ENCODE assay signal across 24 cellular contexts in the genomic region with DNA sequence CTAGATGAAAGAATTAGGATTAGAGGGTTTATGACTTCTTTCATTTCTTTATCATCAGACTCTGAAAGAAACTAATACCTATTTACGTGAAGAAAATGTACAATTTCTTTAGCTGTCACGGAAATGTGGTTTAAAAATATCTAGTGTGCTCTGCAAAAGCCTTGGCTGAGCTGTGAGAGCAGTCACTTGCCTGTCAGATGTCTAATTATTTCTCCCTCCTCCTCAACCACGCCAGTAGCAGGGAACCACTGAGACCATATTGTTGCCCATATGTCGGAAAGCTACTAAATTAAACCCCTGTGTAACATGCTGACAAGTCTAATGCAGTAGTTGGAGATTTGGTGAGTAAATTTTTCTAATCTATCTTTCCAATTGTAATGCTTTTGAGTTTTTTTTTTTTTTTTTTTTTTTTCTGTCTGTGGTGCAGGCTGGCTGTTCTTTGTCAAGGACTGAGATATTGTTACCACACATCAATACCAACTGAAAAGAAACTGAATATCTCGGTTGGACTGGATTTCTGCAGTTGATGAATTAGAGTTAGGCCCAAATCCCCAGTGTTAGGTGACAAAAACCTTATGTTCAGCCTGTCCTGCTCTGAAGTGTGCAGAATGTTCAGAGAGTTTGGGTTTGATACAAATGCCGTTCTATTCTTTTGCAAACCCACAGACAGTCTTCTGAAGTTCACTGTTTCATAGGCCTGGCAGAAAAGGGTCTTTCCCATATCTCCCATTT.
"Had no signal": no experiment of that assay in that cellular context is flagged by ENCODE, and none has a peak within 500 bp of the region (broad histone marks: within the 10 kb centered on the region; RNA-seq: fewer than 3 reads in every experiment).

No MANE protein-coding gene starts in this region.

- H3K4me1 ChIP-seq: heart right ventricle, right lobe of liver, thyroid gland, upper lobe of left lung, vagina had no signal

- DNase-seq: activated CD4-positive, alpha-beta T cell treated with anti-CD3 and anti-CD28 coated beads, Interleukin-2, amount 10 ng/mL, durations not matched to agents 24 days and 14 days; activated CD4-positive, CD25-positive, alpha-beta regulatory T cell treated with anti-CD3 and anti-CD28 coated beads, Interleukin-2, amount 50 U/mL, for 72 hours; activated CD8-positive, alpha-beta T cell treated with anti-CD3 and anti-CD28 coated beads for 36 hours; activated naive CD4-positive, alpha-beta T cell treated with Interleukin-2 at 50 U/mL for 16 hours; activated T-cell treated with anti-CD3 and anti-CD28 coated beads, Interleukin-2, amount 50 U/mL, for 48 hours; cortex of kidney; effector memory CD8-positive, alpha-beta T cell; erythroblast; foreskin fibroblast; heart right ventricle; left ventricle myocardium superior; mucosa of descending colon; ovary; right lobe of liver; stimulated activated CD4-positive, alpha-beta T cell treated with anti-CD3 and anti-CD28 coated beads, Interleukin-1b, Interleukin-23, amount 100 ng/mL, for 48 hours; stimulated activated CD4-positive, alpha-beta T cell treated with anti-CD3 and anti-CD28 coated beads, Interleukin-4, amount 100 ng/mL, for 4 hours; stimulated activated CD8-positive, alpha-beta memory T cell treated with anti-CD3 and anti-CD28 coated beads, Interleukin-4, amount 100 ng/mL, for 48 hours; stimulated activated naive CD8-positive, alpha-beta T cell treated with anti-CD3 and anti-CD28 coated beads, Interleukin-15, amount 100 ng/mL, for 72 hours; T1000; thyroid gland; upper lobe of left lung; WERI-Rb-1 had no signal

- H3K36me3 ChIP-seq: heart right ventricle, neutrophil, ovary, right lobe of liver, thyroid gland, upper lobe of left lung, vagina, WERI-Rb-1 had no signal

- H3K9me3 ChIP-seq: neutrophil, ovary, right lobe of liver, thyroid gland, upper lobe of left lung, vagina had no signal

- H3K27me3 ChIP-seq: heart right ventricle, neutrophil, ovary, right lobe of liver, thyroid gland, upper lobe of left lung, vagina had no signal

- H3K4me3 ChIP-seq: heart right ventricle, mucosa of descending colon, ovary, right lobe of liver, thyroid gland, upper lobe of left lung, vagina had no signal

- H3K27ac ChIP-seq: heart right ventricle, neutrophil, ovary, right lobe of liver, thyroid gland, upper lobe of left lung, vagina, WERI-Rb-1 had no signal
